17 cellular contexts compared by ENCODE assay signal in the genomic region with DNA sequence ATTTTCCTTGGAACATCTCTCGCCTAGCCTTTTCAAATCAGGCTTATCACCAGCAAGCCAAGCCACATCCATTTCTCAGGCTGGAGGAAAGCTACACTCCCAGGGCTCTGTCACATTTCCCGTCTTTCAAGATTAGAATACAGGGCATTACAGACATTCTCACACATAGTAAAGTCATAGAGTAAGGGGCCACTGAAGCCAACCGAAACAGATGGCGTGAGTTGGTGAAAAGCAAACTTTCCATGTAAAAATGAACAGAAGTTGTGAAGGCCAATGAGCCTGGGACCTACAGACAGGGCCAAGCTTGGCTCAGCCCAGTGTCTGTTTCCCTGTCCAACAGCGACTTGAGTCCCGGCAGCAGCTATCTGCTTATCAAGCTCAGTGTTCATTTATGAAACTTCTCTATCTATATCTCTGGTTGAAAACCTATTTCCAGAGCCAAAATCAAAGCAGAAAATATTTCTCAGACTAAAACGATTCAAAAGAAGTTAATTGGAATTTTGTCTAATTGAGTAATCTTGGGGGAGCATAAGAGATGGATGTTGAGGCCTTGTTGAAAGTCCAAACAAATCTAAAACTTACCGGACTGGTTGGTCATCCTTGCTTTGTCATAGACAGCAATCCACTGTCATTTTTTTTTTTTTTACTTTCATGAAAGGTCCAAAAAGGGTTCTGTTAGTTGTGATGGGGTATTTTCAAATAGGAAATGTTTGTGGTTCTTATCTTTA.
DNase-seq lines count a peak whose midpoint lies in the region; ATAC-seq, FAIRE-seq and TF ChIP-seq lines count a peak whose summit lies in the region.
"Had no signal": no experiment of that assay in that cellular context is flagged by ENCODE, and none has a peak within 500 bp of the region (broad histone marks: within the 10 kb centered on the region; RNA-seq: fewer than 3 reads in every experiment).

No MANE protein-coding gene starts in this region.

- TF ChIP-seq EP300 in SK-N-SH (IDR thresholded peaks at IDR 0.05; ENCODE audit: borderline replicate concordance in 1 of 2, low read depth in 1 of 2, low read length in 1 of 2): no peak

- FAIRE-seq in pancreas (lab: Jason Lieb, UNC): no peak
- FAIRE-seq: islet of Langerhans had no signal

- 81% methylated on average over 8 of the region's 8 CpGs for WGBS in SK-N-SH (ENCODE audit: low lambda C conversion rate)
- WGBS in pancreas, 2 donors: 47 to 54% methylated on average over 8 of the region's 8 CpGs

- no peaks in the 10 kb centered on the region for H3K79me2 ChIP-seq in SK-N-SH (ENCODE audit: insufficient read depth)

- H3K4me1 ChIP-seq in SK-N-SH (ENCODE audit: control insufficient read depth in 1 of 2, insufficient read depth in 2 of 2, low read depth in 1 of 2, low read length in 1 of 2) (peaks cover 16 to 21% of the 10 kb centered on the region in 2 experiments), pancreas (peaks cover 0 to 15% (median 5%) of the 10 kb centered on the region in 3 donors), upper lobe of right lung (peaks cover 23% of the 10 kb centered on the region)

- no peak for DNase-seq in SK-N-SH
- peak; percentile 66 for DNase-seq in Right ventricle myocardium superior
- no peak for DNase-seq in pancreas
- DNase-seq in upper lobe of right lung: no peak
- DNase-seq in H7: no peak
- DNase-seq: activated CD4-positive, alpha-beta T cell treated with anti-CD3 and anti-CD28 coated beads for 36 hours; activated T-cell treated with anti-CD3 and anti-CD28 coated beads for 4 hours; gastrocnemius medialis; GOT3; mucosa of descending colon; NCI-H2107; NCI-H748 treated with DMSO at 0.1 percent for 48 hours; RPMI8226 had no signal

- intact Hi-C loops in Right ventricle myocardium superior (cut with DNase I): no loop called here
- intact Hi-C loops in pancreas (cut with DNase I): no loop called here
- intact Hi-C loops in upper lobe of right lung (cut with DNase I): no loop called here

- H3K9ac ChIP-seq in SK-N-SH: no peak overlapping the region

- H3K4me2 ChIP-seq in SK-N-SH: peak overlapping the region; percentile 0; the same call in 1 of the 2 replicates

- peaks cover 7% of the 10 kb centered on the region for H3F3A ChIP-seq in SK-N-SH (replicated peaks; ENCODE audit: insufficient read depth)

- H3K27ac ChIP-seq in SK-N-SH (ENCODE audit: low read depth in 2 of 2, low read length in 1 of 2) (peak overlapping the region; percentile 74 to 82), pancreas (no peak overlapping the region), upper lobe of right lung (peak overlapping the region; percentile 42)

- ATAC-seq in Right ventricle myocardium superior (ENCODE audit: poor library complexity) (peak; percentile 81), pancreas (peak; percentile 24 to 59 (median 44)), upper lobe of right lung (no peak), HG03095 (IDR thresholded peaks at IDR 0.05; ENCODE audit: unreplicated experiment) (no peak), GM18502 (IDR thresholded peaks at IDR 0.05; ENCODE audit: poor library complexity, unreplicated experiment) (no peak)
- ATAC-seq: activated CD4-positive, alpha-beta T cell treated with anti-CD3 and anti-CD28 coated beads for 36 hours; gastrocnemius medialis; mucosa of descending colon had no signal

- H3K4me3 ChIP-seq in SK-N-SH (ENCODE audit: low read depth in 2 of 2, low read length in 1 of 2): no peak overlapping the region
- H3K4me3 ChIP-seq in pancreas: no peak overlapping the region
- no peak overlapping the region for H3K4me3 ChIP-seq in upper lobe of right lung
- H3K4me3 ChIP-seq in H7 (ENCODE audit: insufficient read depth, low read depth, low read length): no peak overlapping the region
- H3K4me3 ChIP-seq: gastrocnemius medialis, mucosa of descending colon, tibial nerve had no signal

- H2AFZ ChIP-seq in SK-N-SH (ENCODE audit: low read depth): no peak overlapping the region

- H3K9me2 ChIP-seq in SK-N-SH: no peaks in the 10 kb centered on the region

- TF ChIP-seq RAD21 in SK-N-SH (IDR thresholded peaks at IDR 0.05; ENCODE audit: low read length): no peak

- no peaks in the 10 kb centered on the region for H4K20me1 ChIP-seq in SK-N-SH (ENCODE audit: insufficient read depth)

- H3K27me3 ChIP-seq in SK-N-SH (ENCODE audit: insufficient read depth) (no peaks in the 10 kb centered on the region), pancreas (no peaks in the 10 kb centered on the region), upper lobe of right lung (no peaks in the 10 kb centered on the region), H7 (ENCODE audit: control insufficient read depth, insufficient read depth, low read length) (no peaks in the 10 kb centered on the region)
- H3K27me3 ChIP-seq: gastrocnemius medialis, tibial nerve had no signal

- H3K9me3 ChIP-seq in SK-N-SH (no peaks in the 10 kb centered on the region), pancreas (no peaks in the 10 kb centered on the region), upper lobe of right lung (no peaks in the 10 kb centered on the region)
- H3K9me3 ChIP-seq: gastrocnemius medialis, mucosa of descending colon, tibial nerve had no signal

- POLR2A ChIA-PET in SK-N-SH (lab: Yijun Ruan, JAX): no interaction called here

- CTCF ChIA-PET in SK-N-SH (lab: Yijun Ruan, JAX): interaction anchor here (1.3 kb wide), 1 partner anchor 10 kb away, joined by 5 read pairs; no protein-coding TSS in a partner anchor

- TF ChIP-seq CTCF in SK-N-SH (IDR thresholded peaks at IDR 0.05) (no peak), pancreas (IDR thresholded peaks at IDR 0.05) (no peak), upper lobe of right lung (IDR thresholded peaks at IDR 0.05) (no peak)

- H3K36me3 ChIP-seq in SK-N-SH (replicated peaks in 1 of 2; ENCODE audit: control insufficient read depth in 1 of 2, insufficient read depth in 2 of 2, low read length in 1 of 2) (peaks cover 8 to 18% of the 10 kb centered on the region in 2 experiments), pancreas (no peaks in the 10 kb centered on the region), upper lobe of right lung (peaks cover 11% of the 10 kb centered on the region), H7 (replicated peaks; ENCODE audit: control insufficient read depth, insufficient read depth, low read length) (no peaks in the 10 kb centered on the region)
- H3K36me3 ChIP-seq: gastrocnemius medialis had no signal

TF ChIP-seq in SK-N-SH, 30 proteins besides CTCF, POLR2A, EP300 and RAD21:
- no peak for TF ChIP-seq SIN3A (IDR thresholded peaks at IDR 0.05; ENCODE audit: borderline replicate concordance, low read depth, low read length)
- no peak for TF ChIP-seq FOXM1 (IDR thresholded peaks at IDR 0.05; ENCODE audit: low read depth)
- no peak for TF ChIP-seq RXRA (IDR thresholded peaks at IDR 0.05; ENCODE audit: borderline replicate concordance, low read depth)
- TF ChIP-seq JUND (IDR thresholded peaks at IDR 0.05): no peak
- no peak for TF ChIP-seq MEF2A (IDR thresholded peaks at IDR 0.05; ENCODE audit: borderline replicate concordance, low read depth)
- no peak for TF ChIP-seq CHD2 (IDR thresholded peaks at IDR 0.05; ENCODE audit: low read length, partially characterized antibody)
- TF ChIP-seq, protein P1, sequence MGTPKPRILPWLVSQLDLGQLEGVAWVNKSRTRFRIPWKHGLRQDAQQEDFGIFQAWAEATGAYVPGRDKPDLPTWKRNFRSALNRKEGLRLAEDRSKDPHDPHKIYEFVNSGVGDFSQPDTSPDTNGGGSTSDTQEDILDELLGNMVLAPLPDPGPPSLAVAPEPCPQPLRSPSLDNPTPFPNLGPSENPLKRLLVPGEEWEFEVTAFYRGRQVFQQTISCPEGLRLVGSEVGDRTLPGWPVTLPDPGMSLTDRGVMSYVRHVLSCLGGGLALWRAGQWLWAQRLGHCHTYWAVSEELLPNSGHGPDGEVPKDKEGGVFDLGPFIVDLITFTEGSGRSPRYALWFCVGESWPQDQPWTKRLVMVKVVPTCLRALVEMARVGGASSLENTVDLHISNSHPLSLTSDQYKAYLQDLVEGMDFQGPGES (IDR thresholded peaks at IDR 0.05; ENCODE audit: low read depth, low read length): no peak
- TF ChIP-seq, protein P2, sequence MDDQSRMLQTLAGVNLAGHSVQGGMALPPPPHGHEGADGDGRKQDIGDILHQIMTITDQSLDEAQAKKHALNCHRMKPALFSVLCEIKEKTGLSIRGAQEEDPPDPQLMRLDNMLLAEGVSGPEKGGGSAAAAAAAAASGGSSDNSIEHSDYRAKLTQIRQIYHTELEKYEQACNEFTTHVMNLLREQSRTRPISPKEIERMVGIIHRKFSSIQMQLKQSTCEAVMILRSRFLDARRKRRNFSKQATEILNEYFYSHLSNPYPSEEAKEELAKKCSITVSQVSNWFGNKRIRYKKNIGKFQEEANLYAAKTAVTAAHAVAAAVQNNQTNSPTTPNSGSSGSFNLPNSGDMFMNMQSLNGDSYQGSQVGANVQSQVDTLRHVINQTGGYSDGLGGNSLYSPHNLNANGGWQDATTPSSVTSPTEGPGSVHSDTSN (IDR thresholded peaks at IDR 0.05): no peak
- TF ChIP-seq ELF1 (IDR thresholded peaks at IDR 0.05): no peak
- TF ChIP-seq, protein P3, sequence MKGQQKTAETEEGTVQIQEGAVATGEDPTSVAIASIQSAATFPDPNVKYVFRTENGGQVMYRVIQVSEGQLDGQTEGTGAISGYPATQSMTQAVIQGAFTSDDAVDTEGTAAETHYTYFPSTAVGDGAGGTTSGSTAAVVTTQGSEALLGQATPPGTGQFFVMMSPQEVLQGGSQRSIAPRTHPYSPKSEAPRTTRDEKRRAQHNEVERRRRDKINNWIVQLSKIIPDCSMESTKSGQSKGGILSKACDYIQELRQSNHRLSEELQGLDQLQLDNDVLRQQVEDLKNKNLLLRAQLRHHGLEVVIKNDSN (IDR thresholded peaks at IDR 0.05; ENCODE audit: borderline replicate concordance, low read depth): no peak
- no peak for TF ChIP-seq FOXJ3 (CRISPR knock-in tag; IDR thresholded peaks at IDR 0.05)
- no peak for TF ChIP-seq POLR2AphosphoS5 (IDR thresholded peaks at IDR 0.05; ENCODE audit: low read depth, low read length)
- TF ChIP-seq GABPA (IDR thresholded peaks at IDR 0.05; ENCODE audit: low read depth): no peak
- no peak for TF ChIP-seq FOSL2 (IDR thresholded peaks at IDR 0.05; ENCODE audit: borderline replicate concordance, low read depth)
- no peak for TF ChIP-seq TAF1 (IDR thresholded peaks at IDR 0.05; ENCODE audit: borderline replicate concordance, low read depth, low read length)
- TF ChIP-seq YY1 (IDR thresholded peaks at IDR 0.05; ENCODE audit: low read depth): no peak
- TF ChIP-seq EZH2phosphoT487 (IDR thresholded peaks at IDR 0.05; ENCODE audit: borderline replicate concordance, low read depth): no peak
- no peak for TF ChIP-seq RFX5 (IDR thresholded peaks at IDR 0.05; ENCODE audit: low read length)
- no peak for TF ChIP-seq RCOR1 (IDR thresholded peaks at IDR 0.05; ENCODE audit: low read length)
- TF ChIP-seq, protein P4, sequence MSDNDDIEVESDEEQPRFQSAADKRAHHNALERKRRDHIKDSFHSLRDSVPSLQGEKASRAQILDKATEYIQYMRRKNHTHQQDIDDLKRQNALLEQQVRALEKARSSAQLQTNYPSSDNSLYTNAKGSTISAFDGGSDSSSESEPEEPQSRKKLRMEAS (IDR thresholded peaks at IDR 0.05; ENCODE audit: low read depth): no peak

Comparison
In these comparisons a context has a peak if more than half of its experiments do, and no peak if none do; other contexts are left out.
1. H3K27ac ChIP-seq: peak in SK-N-SH (2 of 2) and upper lobe of right lung (single experiment); none in pancreas (0 of 4).
2. ATAC-seq: peak in Right ventricle myocardium superior (single experiment) and pancreas (4 of 4); none in upper lobe of right lung (single experiment), HG03095 (single experiment) and GM18502 (single experiment).